Comparison of ENCODE assay signal across 30 cellular contexts in genomic region chr6:160912411-160912810, GRCh38.
"Had no signal": no experiment of that assay in that cellular context is flagged by ENCODE, and none has a peak within 500 bp of the region (broad histone marks: within the 10 kb centered on the region; RNA-seq: fewer than 3 reads in every experiment).

No MANE protein-coding gene starts in this region.

- H3K4me1 Mint-ChIP-seq: mesothelial cell of epicardium; naive B cell; natural killer cell; nephron progenitor cell; neural progenitor cell; stimulated activated naive B cell treated with anti-CD40 and anti-IgM and Interleukin-4, amounts not matched to agents 10 μg/mL and 1 μg/mL and 100 μg/mL, for 72 hours had no signal

- H3K36me3 Mint-ChIP-seq: mesothelial cell of epicardium; naive B cell; natural killer cell; neural progenitor cell; stimulated activated naive B cell treated with anti-CD40 and anti-IgM and Interleukin-4, amounts not matched to agents 10 μg/mL and 1 μg/mL and 100 μg/mL, for 72 hours had no signal

- H3K9ac ChIP-seq: neural progenitor cell had no signal

- H3K4me1 ChIP-seq: left lung, neural progenitor cell, right atrium auricular region, right lobe of liver, stomach, testis, thyroid gland, transverse colon, upper lobe of left lung had no signal

- H3K4me3 Mint-ChIP-seq: mesothelial cell of epicardium; naive B cell; natural killer cell; nephron progenitor cell; neural progenitor cell; stimulated activated naive B cell treated with anti-CD40 and anti-IgM and Interleukin-4, amounts not matched to agents 10 μg/mL and 1 μg/mL and 100 μg/mL, for 72 hours had no signal

- DNase-seq: hippocampal formation; kidney glomerular epithelial cell; left colon; left lung; mesendoderm; naive B cell; natural killer cell; nephron progenitor cell; occipital lobe; ovary; right lobe of liver; stimulated activated CD4-positive, alpha-beta T cell treated with anti-CD3 and anti-CD28 coated beads, Interleukin-12 subunit alpha, Interleukin-12 subunit beta, amount 100 ng/mL, for 4 hours; stimulated activated CD4-positive, alpha-beta T cell treated with anti-CD3 and anti-CD28 coated beads, Interleukin-15, amount 100 ng/mL, for 24 hours; stimulated activated CD4-positive, alpha-beta T cell treated with anti-CD3 and anti-CD28 coated beads, Interleukin-2, amount 100 ng/mL, for 24 hours; stimulated activated CD4-positive, alpha-beta T cell treated with anti-CD3 and anti-CD28 coated beads, Interleukin-4, amount 100 ng/mL, for 1 hour; stimulated activated naive B cell treated with anti-CD40 and anti-IgM and Interleukin-4, amounts not matched to agents 10 μg/mL and 1 μg/mL and 100 μg/mL, for 72 hours; stimulated activated naive CD8-positive, alpha-beta T cell treated with anti-CD3 and anti-CD28 coated beads, Interleukin-15, Interleukin-2, amounts not matched to agents 100 U/mL and 50 U/mL, for 24 hours; stomach; testis; thyroid gland; transverse colon; upper lobe of left lung had no signal

- H3K9me3 Mint-ChIP-seq: natural killer cell had no signal

- H3K36me3 ChIP-seq: left lung, neural progenitor cell, neutrophil, ovary, right atrium auricular region, right lobe of liver, stomach, thyroid gland, transverse colon, upper lobe of left lung had no signal

- H3K9me3 ChIP-seq: neutrophil, ovary, right lobe of liver, testis, thyroid gland had no signal

- H3K27me3 Mint-ChIP-seq: progenitor cell of endocrine pancreas had no signal

- H3K27me3 ChIP-seq: left lung, neural progenitor cell, neutrophil, ovary, right atrium auricular region, right lobe of liver, stomach, testis, thyroid gland, transverse colon, upper lobe of left lung had no signal

- H3K4me3 ChIP-seq: left lung, lung, neural progenitor cell, ovary, right atrium auricular region, right lobe of liver, skin epidermis, stomach, testis, thyroid gland, transverse colon, upper lobe of left lung had no signal

- H3K4me2 ChIP-seq: neural progenitor cell had no signal

- H3K27ac Mint-ChIP-seq: mesothelial cell of epicardium; naive B cell; natural killer cell; nephron progenitor cell; neural progenitor cell; progenitor cell of endocrine pancreas; stimulated activated naive B cell treated with anti-CD40 and anti-IgM and Interleukin-4, amounts not matched to agents 10 μg/mL and 1 μg/mL and 100 μg/mL, for 72 hours had no signal

- H3K27ac ChIP-seq: left lung, neural progenitor cell, neutrophil, ovary, right atrium auricular region, right lobe of liver, skin epidermis, stomach, testis, thyroid gland, transverse colon, upper lobe of left lung had no signal

- H2AFZ ChIP-seq: neural progenitor cell had no signal

- FAIRE-seq: keratinocyte had no signal

- ATAC-seq: left colon; left lung; natural killer cell; right lobe of liver; stimulated activated naive B cell treated with anti-CD40 and anti-IgM and Interleukin-4, amounts not matched to agents 10 μg/mL and 1 μg/mL and 100 μg/mL, for 72 hours; stimulated activated naive CD8-positive, alpha-beta T cell treated with anti-CD3 and anti-CD28 coated beads, Interleukin-15, Interleukin-2, amounts not matched to agents 100 U/mL and 50 U/mL, for 24 hours had no signal
